ENCODE assay signal across 8 cellular contexts in genomic region chr17:40417609-40418427, GRCh38. TPM values are rescaled to one million over a fixed set of nuclear protein-coding genes. Genes with fewer than 3 reads are reported as not detected.
DNase-seq lines count a peak whose midpoint lies in the region; ATAC-seq lines count a peak whose summit lies in the region.

Gene TOP2A, minus strand, starts transcription at chr17:40417896. Its CDS starts 105 bp downstream, at chr17:40417791.

- peak within 1 kb of the TSS; percentile 55 for H3K27ac ChIP-seq in effector memory CD4-positive, alpha-beta T cell (ENCODE audit: insufficient read depth, low read length, poor library complexity, severe bottlenecking)

- H3K9me3 ChIP-seq in effector memory CD4-positive, alpha-beta T cell (ENCODE audit: control insufficient read depth, low read length), result no peaks in the 10 kb centered on the region

- DNase-seq in COLO829 (ENCODE audit: low spot score) (peak; percentile 99), HT-29 (ENCODE audit: low spot score) (peak; percentile 100), lung microvascular endothelial cell (ENCODE audit: low read depth in 2 of 2) (peak; percentile 100)
- peak; percentile 93 for DNase-seq in NK-92 treated with Interleukin-12 subunit alpha and Interleukin-12 subunit beta, amount 100 ng/mL, for 24 hours (lab: John Stamatoyannopoulos, UW)
- DNase-seq in activated CD8-positive, alpha-beta memory T cell treated with anti-CD3 and anti-CD28 coated beads for 1 hour (ENCODE audit: extremely low read depth in 1 of 2, low read depth in 1 of 2), result peak; percentile 75 to 91
- DNase-seq in effector memory CD4-positive, alpha-beta T cell, result peak; percentile 91 to 95 (median 94)
- DNase-seq in stimulated activated CD4-positive, alpha-beta T cell treated with anti-CD3 and anti-CD28 coated beads, TNF-alpha, amount 100 ng/mL, for 4 hours (ENCODE audit: low read depth in 3 of 3), result peak; percentile 84 to 92 (median 91)

- H3K4me1 ChIP-seq in effector memory CD4-positive, alpha-beta T cell (ENCODE audit: control insufficient read depth, insufficient read depth, low read length, poor library complexity, severe bottlenecking), result no peaks in the 10 kb centered on the region

- no peaks in the 10 kb centered on the region for H3K36me3 ChIP-seq in effector memory CD4-positive, alpha-beta T cell (ENCODE audit: control insufficient read depth, insufficient read depth, low read length)

- peak within 1 kb of the TSS; percentile 73 for H3K4me3 ChIP-seq in effector memory CD4-positive, alpha-beta T cell (ENCODE audit: insufficient read depth, low read depth, low read length, poor library complexity, severe bottlenecking)

- no peaks in the 10 kb centered on the region for H3K27me3 ChIP-seq in effector memory CD4-positive, alpha-beta T cell (replicated peaks; ENCODE audit: control insufficient read depth, insufficient read depth, low read length, poor library complexity, severe bottlenecking)

- peak; percentile 94 for ATAC-seq in GM21360 (IDR thresholded peaks at IDR 0.05; ENCODE audit: unreplicated experiment)

RNA-seq across cellular contexts. Expression of gene TOP2A, which starts in this region (rescaled TPM):
- total RNA-seq in HT-29 (2014; rRNA removed; shearing (Covaris generic)), result 65.3 and 74.9 TPM in 2 replicates
- 10.5 and 35.3 TPM in 2 replicates for total RNA-seq in lung microvascular endothelial cell

Comparison
In these comparisons a context has a peak if more than half of its experiments do, and no peak if none do; other contexts are left out.
1. Peak in every context shown above with its lines: DNase-seq, ATAC-seq, H3K4me3 ChIP-seq and H3K27ac ChIP-seq.